In genomic region chr2:44361330-44362206, GRCh38 we compare ENCODE assay signal across 1 cellular context.
TF ChIP-seq lines count a peak whose summit lies in the region.

CAMKMT (plus strand) TSS chr2:44361947.
PREPL (minus strand) TSS chr2:44361494; CDS start chr2:44346342, 15,152 bp downstream.

TF ChIP-seq in K562, 482 proteins besides CTCF, POLR2A, EP300 and RAD21 (continued from another document and continues in another):
- TF ChIP-seq KDM5B (IDR thresholded peaks at IDR 0.05; ENCODE audit: insufficient replicate concordance, low read depth, low read length) (peak; percentile 98), RAD51 (IDR thresholded peaks at IDR 0.05; ENCODE audit: borderline replicate concordance, low read depth) (peak; percentile 41), L3MBTL2 (IDR thresholded peaks at IDR 0.05) (peak; percentile 82), FIP1L1 (IDR thresholded peaks at IDR 0.05; ENCODE audit: low read depth, low read length, poor library complexity, severe bottlenecking) (peak; percentile 26), RBM14 (IDR thresholded peaks at IDR 0.05; ENCODE audit: borderline replicate concordance, insufficient read depth, low read depth, low read length) (no peak), CXXC5 (CRISPR knock-in tag; IDR thresholded peaks at IDR 0.05) (peak; percentile 99), SIN3B (IDR thresholded peaks at IDR 0.05; ENCODE audit: low read depth) (peak; percentile 14; the same call in 1 of the 2 replicates), MITF (IDR thresholded peaks at IDR 0.05) (peak; percentile 77), CREM (IDR thresholded peaks at IDR 0.05; ENCODE audit: low read depth) (peak; percentile 91), GTF2A2 (tag; IDR thresholded peaks at IDR 0.05) (no peak), ARID1B (IDR thresholded peaks at IDR 0.05) (0 out of 2 replicates have a peak, but pooled peaks have one; percentile 10), ILF3 (IDR thresholded peaks at IDR 0.05; ENCODE audit: borderline replicate concordance) (no peak), MBD1 (CRISPR knock-in tag; IDR thresholded peaks at IDR 0.05) (no peak), ZNF644 (tag; IDR thresholded peaks at IDR 0.05; ENCODE audit: low read depth) (peak; percentile 88), STAT5A (IDR thresholded peaks at IDR 0.05; ENCODE audit: borderline replicate concordance, low read length) (no peak), ATF4 (CRISPR knock-in tag; IDR thresholded peaks at IDR 0.05) (peak; percentile 99), ZNF184 (CRISPR knock-in tag; IDR thresholded peaks at IDR 0.05) (no peak), TGIF2 (CRISPR knock-in tag; IDR thresholded peaks at IDR 0.05) (no peak), TEAD4 (IDR thresholded peaks at IDR 0.05; ENCODE audit: low read length) (peak; percentile 2; the same call in 1 of the 2 replicates), TEAD4 (CRISPR knock-in tag; IDR thresholded peaks at IDR 0.05; ENCODE audit: borderline replicate concordance) (no peak), POLR2G (IDR thresholded peaks at IDR 0.05; ENCODE audit: low read depth, low read length) (peak; percentile 89), MYBL2 (IDR thresholded peaks at IDR 0.05; ENCODE audit: low read depth) (peak; percentile 72; the same call in 1 of the 2 replicates), MYBL2 (CRISPR knock-in tag; IDR thresholded peaks at IDR 0.05; ENCODE audit: borderline replicate concordance) (no peak), FOXJ2 (tag; IDR thresholded peaks at IDR 0.05) (peak; percentile 82), LEF1 (IDR thresholded peaks at IDR 0.05) (0 out of 2 replicates have a peak, but pooled peaks have one; percentile 23), CCAR2 (IDR thresholded peaks at IDR 0.05; ENCODE audit: low read depth, low read length) (no peak), MTA3 (IDR thresholded peaks at IDR 0.05; ENCODE audit: borderline replicate concordance) (peak; percentile 95), ATF1 (CRISPR knock-in tag; IDR thresholded peaks at IDR 0.05) (no peak), ATF1 (tag; IDR thresholded peaks at IDR 0.05) (peak; percentile 98), CTBP1 (IDR thresholded peaks at IDR 0.05; ENCODE audit: borderline replicate concordance) (peak; percentile 54; the same call in 1 of the 2 replicates), RBFOX2 (IDR thresholded peaks at IDR 0.05; ENCODE audit: low read depth, low read length) (peak; percentile 92), ZNF785 (CRISPR knock-in tag; IDR thresholded peaks at IDR 0.05) (no peak), TRIM24 (IDR thresholded peaks at IDR 0.05) (peak in 1 of 2 experiments; percentile 15; a peak in 1 of 4 replicates), NEUROD1 (IDR thresholded peaks at IDR 0.05; ENCODE audit: borderline replicate concordance, low read depth, low read length, partially characterized antibody) (peak; percentile 50), CBFA2T2 (conservative IDR thresholded peaks at IDR 0.05) (no peak), HEY1 (CRISPR knock-in tag; IDR thresholded peaks at IDR 0.05; ENCODE audit: borderline replicate concordance) (no peak), HDAC8 (tag; IDR thresholded peaks at IDR 0.05) (0 out of 2 replicates have a peak, but pooled peaks have one; percentile 20), TOE1 (IDR thresholded peaks at IDR 0.05; ENCODE audit: borderline replicate concordance) (peak; percentile 65), TOE1 (CRISPR knock-in tag; IDR thresholded peaks at IDR 0.05; ENCODE audit: borderline replicate concordance, low read depth) (no peak), POLR2B (IDR thresholded peaks at IDR 0.05; ENCODE audit: low read depth, partially characterized antibody) (peak; percentile 90), ZBTB40 (IDR thresholded peaks at IDR 0.05) (peak; percentile 71), ZBTB40 (CRISPR knock-in tag; IDR thresholded peaks at IDR 0.05) (no peak)
- TF ChIP-seq, protein P1, sequence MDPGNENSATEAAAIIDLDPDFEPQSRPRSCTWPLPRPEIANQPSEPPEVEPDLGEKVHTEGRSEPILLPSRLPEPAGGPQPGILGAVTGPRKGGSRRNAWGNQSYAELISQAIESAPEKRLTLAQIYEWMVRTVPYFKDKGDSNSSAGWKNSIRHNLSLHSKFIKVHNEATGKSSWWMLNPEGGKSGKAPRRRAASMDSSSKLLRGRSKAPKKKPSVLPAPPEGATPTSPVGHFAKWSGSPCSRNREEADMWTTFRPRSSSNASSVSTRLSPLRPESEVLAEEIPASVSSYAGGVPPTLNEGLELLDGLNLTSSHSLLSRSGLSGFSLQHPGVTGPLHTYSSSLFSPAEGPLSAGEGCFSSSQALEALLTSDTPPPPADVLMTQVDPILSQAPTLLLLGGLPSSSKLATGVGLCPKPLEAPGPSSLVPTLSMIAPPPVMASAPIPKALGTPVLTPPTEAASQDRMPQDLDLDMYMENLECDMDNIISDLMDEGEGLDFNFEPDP (CRISPR knock-in tag; IDR thresholded peaks at IDR 0.05), result 0 out of 2 replicates have a peak, but pooled peaks have one; percentile 22
- TF ChIP-seq, protein P2, sequence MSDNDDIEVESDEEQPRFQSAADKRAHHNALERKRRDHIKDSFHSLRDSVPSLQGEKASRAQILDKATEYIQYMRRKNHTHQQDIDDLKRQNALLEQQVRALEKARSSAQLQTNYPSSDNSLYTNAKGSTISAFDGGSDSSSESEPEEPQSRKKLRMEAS (CRISPR knock-in tag; IDR thresholded peaks at IDR 0.05), result peak; percentile 97
- TF ChIP-seq, protein P3, sequence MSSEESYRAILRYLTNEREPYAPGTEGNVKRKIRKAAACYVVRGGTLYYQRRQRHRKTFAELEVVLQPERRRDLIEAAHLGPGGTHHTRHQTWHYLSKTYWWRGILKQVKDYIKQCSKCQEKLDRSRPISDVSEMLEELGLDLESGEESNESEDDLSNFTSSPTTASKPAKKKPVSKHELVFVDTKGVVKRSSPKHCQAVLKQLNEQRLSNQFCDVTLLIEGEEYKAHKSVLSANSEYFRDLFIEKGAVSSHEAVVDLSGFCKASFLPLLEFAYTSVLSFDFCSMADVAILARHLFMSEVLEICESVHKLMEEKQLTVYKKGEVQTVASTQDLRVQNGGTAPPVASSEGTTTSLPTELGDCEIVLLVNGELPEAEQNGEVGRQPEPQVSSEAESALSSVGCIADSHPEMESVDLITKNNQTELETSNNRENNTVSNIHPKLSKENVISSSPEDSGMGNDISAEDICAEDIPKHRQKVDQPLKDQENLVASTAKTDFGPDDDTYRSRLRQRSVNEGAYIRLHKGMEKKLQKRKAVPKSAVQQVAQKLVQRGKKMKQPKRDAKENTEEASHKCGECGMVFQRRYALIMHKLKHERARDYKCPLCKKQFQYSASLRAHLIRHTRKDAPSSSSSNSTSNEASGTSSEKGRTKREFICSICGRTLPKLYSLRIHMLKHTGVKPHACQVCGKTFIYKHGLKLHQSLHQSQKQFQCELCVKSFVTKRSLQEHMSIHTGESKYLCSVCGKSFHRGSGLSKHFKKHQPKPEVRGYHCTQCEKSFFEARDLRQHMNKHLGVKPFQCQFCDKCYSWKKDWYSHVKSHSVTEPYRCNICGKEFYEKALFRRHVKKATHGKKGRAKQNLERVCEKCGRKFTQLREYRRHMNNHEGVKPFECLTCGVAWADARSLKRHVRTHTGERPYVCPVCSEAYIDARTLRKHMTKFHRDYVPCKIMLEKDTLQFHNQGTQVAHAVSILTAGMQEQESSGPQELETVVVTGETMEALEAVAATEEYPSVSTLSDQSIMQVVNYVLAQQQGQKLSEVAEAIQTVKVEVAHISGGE (CRISPR knock-in tag; IDR thresholded peaks at IDR 0.05), result peak in 1 of 3 experiments; percentile 87; a peak in 3 of 6 replicates
